2 cellular contexts compared by ENCODE assay signal in the genomic region with DNA sequence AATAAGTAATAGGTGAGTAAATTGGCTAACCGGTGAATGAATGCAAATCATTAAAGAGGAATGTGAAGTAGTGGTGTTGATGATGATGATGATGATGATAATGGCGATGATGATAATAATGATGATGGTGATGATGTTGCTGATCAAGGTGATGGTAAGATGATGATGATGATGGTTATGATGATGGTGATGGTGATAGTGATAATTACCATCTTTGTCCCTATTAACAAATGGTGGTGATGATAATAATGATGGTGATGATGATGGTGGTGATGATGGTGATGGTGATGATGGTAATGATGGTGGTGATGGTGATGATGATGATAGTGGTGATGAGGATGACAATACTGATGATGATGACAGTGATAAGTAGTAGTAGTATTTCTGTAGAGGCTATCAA.
TF ChIP-seq lines count a peak whose summit lies in the region.

No MANE protein-coding gene starts in this region.

TF ChIP-seq in HepG2, 621 proteins besides CTCF, POLR2A, EP300 and RAD21 (continued from another document):
- peak; percentile 94 for TF ChIP-seq CREB1 (IDR thresholded peaks at IDR 0.05)
- TF ChIP-seq CREB1 (CRISPR knock-in tag; IDR thresholded peaks at IDR 0.05), result no peak
- TF ChIP-seq SP5 (CRISPR knock-in tag; IDR thresholded peaks at IDR 0.05; ENCODE audit: borderline replicate concordance, low read depth), result no peak

TF ChIP-seq in H1, 55 proteins besides CTCF, POLR2A, EP300 and RAD21 (continued from another document):
- TF ChIP-seq RBBP5 (IDR thresholded peaks at IDR 0.05; ENCODE audit: borderline replicate concordance, low read depth, low read length), result no peak
- TF ChIP-seq RXRA (IDR thresholded peaks at IDR 0.05; ENCODE audit: insufficient read depth, low read depth, low read length), result no peak
- no peak for TF ChIP-seq POU5F1 (IDR thresholded peaks at IDR 0.05; ENCODE audit: low read depth, low read length)
- TF ChIP-seq CBX8 (IDR thresholded peaks at IDR 0.05; ENCODE audit: borderline replicate concordance, low read depth, low read length), result no peak
- TF ChIP-seq BACH1 (IDR thresholded peaks at IDR 0.05; ENCODE audit: low read length), result no peak
- no peak for TF ChIP-seq BRCA1 (IDR thresholded peaks at IDR 0.05; ENCODE audit: low read depth, low read length)
- no peak for TF ChIP-seq ZNF274 (IDR thresholded peaks at IDR 0.05; ENCODE audit: borderline replicate concordance, extremely low read depth, low read length)
- TF ChIP-seq SUZ12 (IDR thresholded peaks at IDR 0.05; ENCODE audit: low read length), result no peak
